8 cellular contexts compared by ENCODE assay signal in genomic region chr5:67165524-67166459, GRCh38. TPM values are rescaled to one million over a fixed set of nuclear protein-coding genes. Genes with fewer than 3 reads are reported as not detected.
A peak's percentile ranks its signal among the peaks of the same experiment; 100 is the strongest.
DNase-seq lines count a peak whose midpoint lies in the region; ATAC-seq and FAIRE-seq lines count a peak whose summit lies in the region.

No MANE protein-coding gene starts in this region.

- ATAC-seq in GM18858 (IDR thresholded peaks at IDR 0.05; ENCODE audit: unreplicated experiment) (peak; percentile 76), HG03095 (IDR thresholded peaks at IDR 0.05; ENCODE audit: unreplicated experiment) (peak; percentile 79)

- FAIRE-seq in urothelium cell line (lab: Jason Lieb, UNC): peak; percentile 5

- DNase-seq in T follicular helper cell (ENCODE audit: low read depth): peak; percentile 61
- DNase-seq in amygdala (lab: John Stamatoyannopoulos, UW): peak in 54 of 56 donors; percentile 15 to 84 (median 70)
- peak; percentile 78 for DNase-seq in hepatic stellate cell (ENCODE audit: low spot score)
- DNase-seq in renal cortical epithelial cell (ENCODE audit: low read depth): peak; percentile 19
- peak; percentile 79 for DNase-seq in urothelium cell line (ENCODE audit: low spot score)
- DNase-seq in NCI-H2196 treated with DMSO at 0.1 percent for 48 hours (lab: John Stamatoyannopoulos, UW; ENCODE audit: unreplicated experiment): no peak

RNA-seq across cellular contexts. Expression of gene CD180, which starts 30.8 kb away (rescaled TPM):
- total RNA-seq in renal cortical epithelial cell: not detected in 2 replicates
